In genomic region chr12:12441051-12441807, GRCh38 we compare ENCODE assay signal across 12 cellular contexts.
DNase-seq lines count a peak whose midpoint lies in the region; ATAC-seq and TF ChIP-seq lines count a peak whose summit lies in the region.
"Had no signal": no experiment of that assay in that cellular context is flagged by ENCODE, and none has a peak within 500 bp of the region (broad histone marks: within the 10 kb centered on the region; RNA-seq: fewer than 3 reads in every experiment).

No MANE protein-coding gene starts in this region.

- intact Hi-C loops in PC-3 (cut with micrococcal nuclease): loop anchor here (10.0 kb wide), 1 partner anchor 124 kb away; the partner anchor contains the start of gene DUSP16
- intact Hi-C loops in left colon (cut with DNase I, micrococcal nuclease): no loop called here
- intact Hi-C loops in transverse colon (cut with DNase I; ENCODE audit: low total_unique reads): no loop called here

- H3K9me3 ChIP-seq in PC-3 (ENCODE audit: low read length) (peaks cover 7% of the 10 kb centered on the region; the same call in 1 of the 2 replicates), transverse colon (no peaks in the 10 kb centered on the region)
- H3K9me3 ChIP-seq: body of pancreas had no signal

- peaks cover 7% of the 10 kb centered on the region for H3K9me3 Mint-ChIP-seq in activated naive CD4-positive, alpha-beta T cell treated with anti-CD3 and anti-CD28 coated beads, Interleukin-2, amount 10 ng/mL, durations not matched to agents 7 days and 5 days

- H3K4me3 ChIP-seq in PC-3 (ENCODE audit: low read length) (no peak overlapping the region), transverse colon (no peak overlapping the region)
- H3K4me3 ChIP-seq: body of pancreas had no signal

- H3K4me2 ChIP-seq in PC-3 (ENCODE audit: low read length): no peak overlapping the region

- H3K27ac ChIP-seq in PC-3 (ENCODE audit: low read length) (peak overlapping the region; percentile 68), transverse colon (peak overlapping the region; percentile 43 to 66 (median 60))

- no peaks in the 10 kb centered on the region for H3K9me2 ChIP-seq in PC-3 (replicated peaks; ENCODE audit: low read length)

- no peak overlapping the region for H3K4me3 Mint-ChIP-seq in activated naive CD4-positive, alpha-beta T cell treated with anti-CD3 and anti-CD28 coated beads, Interleukin-2, amount 10 ng/mL, durations not matched to agents 7 days and 5 days
- H3K4me3 Mint-ChIP-seq: CD14-positive monocyte had no signal

- ATAC-seq in PC-3 (no peak), left colon (peak; percentile 81)

- H3K36me3 Mint-ChIP-seq in activated naive CD4-positive, alpha-beta T cell treated with anti-CD3 and anti-CD28 coated beads, Interleukin-2, amount 10 ng/mL, durations not matched to agents 7 days and 5 days: peaks cover 33% of the 10 kb centered on the region

- TF ChIP-seq CTCF in PC-3 (conservative IDR thresholded peaks at IDR 0.05; ENCODE audit: low read depth, low read length) (no peak), transverse colon (IDR thresholded peaks at IDR 0.05) (peak in 1 of 5 experiments; percentile 13)

- H3K27me3 ChIP-seq in PC-3 (ENCODE audit: low read length) (no peaks in the 10 kb centered on the region), transverse colon (no peaks in the 10 kb centered on the region)
- H3K27me3 ChIP-seq: body of pancreas had no signal

- TF ChIP-seq POLR2A in transverse colon (IDR thresholded peaks at IDR 0.05): no peak

- no TSS peak for BruUV-seq in PC-3 (replicated peaks; lab: Mats Ljungman, UMichigan)

- H2AFZ ChIP-seq in PC-3 (ENCODE audit: low read length): no peak overlapping the region

- no peak for TF ChIP-seq EP300 in transverse colon (IDR thresholded peaks at IDR 0.05; ENCODE audit: low read depth)

- POLR2A ChIA-PET in PC-3 (lab: Charles Lee; ENCODE audit: unreplicated experiment): no interaction called here

- peaks cover 39% of the 10 kb centered on the region for H3K4me1 ChIP-seq in PC-3 (ENCODE audit: insufficient read depth, low read length)
- peaks cover 0 to 52% (median 12%) of the 10 kb centered on the region in 4 donors for H3K4me1 ChIP-seq in transverse colon

- H3K36me3 ChIP-seq in PC-3 (ENCODE audit: low read depth, low read length): peaks cover 13% of the 10 kb centered on the region
- peaks cover 0 to 1% (median 0%) of the 10 kb centered on the region in 4 donors for H3K36me3 ChIP-seq in transverse colon

- no peaks in the 10 kb centered on the region for H3F3A ChIP-seq in PC-3 (ENCODE audit: low read length, unreplicated experiment)

- H3K4me1 Mint-ChIP-seq in activated naive CD4-positive, alpha-beta T cell treated with anti-CD3 and anti-CD28 coated beads, Interleukin-2, amount 10 ng/mL, durations not matched to agents 7 days and 5 days: peaks cover 45% of the 10 kb centered on the region

- H3K79me2 ChIP-seq in PC-3 (ENCODE audit: low read length): no peaks in the 10 kb centered on the region

- in situ Hi-C loops in transverse colon (cut with MboI; ENCODE audit: low pct_ligation_motif_present in 1 of 4, low pct_unique_long_range_greater_than_20kb in 1 of 4, low sequenced_read_pairs in 3 of 4): no loop called here

- WGBS in transverse colon (ENCODE audit: low coverage in 1 of 2), 2 donors: 48 to 75% methylated on average over 4 to 5 of the region's 5 CpGs

- no peak for DNase-seq in activated naive CD4-positive, alpha-beta T cell treated with anti-CD3 and anti-CD28 coated beads, Interleukin-2, amount 10 ng/mL, durations not matched to agents 7 days and 5 days
- DNase-seq in activated naive CD4-positive, alpha-beta T cell (lab: John Stamatoyannopoulos, UW): no peak
- DNase-seq in PC-3 (no peak), left colon (no peak), transverse colon (peak; percentile 17), ecto neural progenitor cell (ENCODE audit: low spot score) (no peak), hypothalamus (lab: John Stamatoyannopoulos, UW) (no peak), NCI-H524 treated with DMSO at 0.1 percent for 48 hours (lab: John Stamatoyannopoulos, UW) (no peak)
- DNase-seq: body of pancreas, foreskin melanocyte, NCI-H446 treated with DMSO at 0.1 percent for 48 hours had no signal

- H3K27me3 Mint-ChIP-seq in activated naive CD4-positive, alpha-beta T cell treated with anti-CD3 and anti-CD28 coated beads, Interleukin-2, amount 10 ng/mL, durations not matched to agents 7 days and 5 days: no peaks in the 10 kb centered on the region

- CTCF ChIA-PET in activated naive CD4-positive, alpha-beta T cell treated with anti-CD3 and anti-CD28 coated beads, Interleukin-2, amount 10 ng/mL, durations not matched to agents 7 days and 5 days (lab: Charles Lee): interaction anchor here (0.9 to 3.5 kb wide), 8 partner anchors 7 to 64 kb away, joined by 3 to 17 read pairs (median 4); no protein-coding TSS in a partner anchor
- CTCF ChIA-PET in PC-3 (lab: Charles Lee): no interaction called here

- H3K9ac ChIP-seq in PC-3 (ENCODE audit: low read length): no peak overlapping the region; the same call in 1 of the 2 replicates

- peak overlapping the region; percentile 94 for H3K27ac Mint-ChIP-seq in activated naive CD4-positive, alpha-beta T cell treated with anti-CD3 and anti-CD28 coated beads, Interleukin-2, amount 10 ng/mL, durations not matched to agents 7 days and 5 days

- no peaks in the 10 kb centered on the region for H4K20me1 ChIP-seq in PC-3 (ENCODE audit: low read length)
